ENCODE assay signal across 1 cellular context in genomic region chr18:40957533-40958070, GRCh38.
TF ChIP-seq lines count a peak whose summit lies in the region.

No MANE protein-coding gene starts in this region.

TF ChIP-seq in GM12878, 131 proteins besides CTCF, POLR2A, EP300 and RAD21 (continued from another document):
- TF ChIP-seq ZNF687 (IDR thresholded peaks at IDR 0.05) (no peak), ZSCAN29 (IDR thresholded peaks at IDR 0.05) (no peak), ZBED1 (IDR thresholded peaks at IDR 0.05; ENCODE audit: borderline replicate concordance) (no peak), CHD4 (IDR thresholded peaks at IDR 0.05) (no peak), PBX3 (IDR thresholded peaks at IDR 0.05; ENCODE audit: insufficient replicate concordance, low read depth, low read length) (no peak), ZNF274 (IDR thresholded peaks at IDR 0.05; ENCODE audit: insufficient read depth, insufficient read length) (no peak), HDAC6 (IDR thresholded peaks at IDR 0.05; ENCODE audit: unreplicated experiment) (no peak), ZBTB4 (CRISPR knock-in tag; IDR thresholded peaks at IDR 0.05) (no peak), HSF1 (IDR thresholded peaks at IDR 0.05; ENCODE audit: low read depth, low read length) (no peak), POLR2AphosphoS5 (IDR thresholded peaks at IDR 0.05; ENCODE audit: low read length) (no peak), ETV6 (conservative IDR thresholded peaks at IDR 0.05 in 1 of 2, IDR thresholded peaks at IDR 0.05 in 1 of 2; ENCODE audit: borderline replicate concordance in 1 of 2, low read depth in 1 of 2) (no peak), POU2F2 (IDR thresholded peaks at IDR 0.05; ENCODE audit: borderline replicate concordance, low read depth, low read length) (no peak), NRF1 (conservative IDR thresholded peaks at IDR 0.05; ENCODE audit: low read depth, low read length) (no peak)
- TF ChIP-seq, protein P1, sequence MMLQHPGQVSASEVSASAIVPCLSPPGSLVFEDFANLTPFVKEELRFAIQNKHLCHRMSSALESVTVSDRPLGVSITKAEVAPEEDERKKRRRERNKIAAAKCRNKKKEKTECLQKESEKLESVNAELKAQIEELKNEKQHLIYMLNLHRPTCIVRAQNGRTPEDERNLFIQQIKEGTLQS (IDR thresholded peaks at IDR 0.05; ENCODE audit: borderline replicate concordance, extremely low read depth, low read depth, low read length), result no peak
- TF ChIP-seq, protein P2, sequence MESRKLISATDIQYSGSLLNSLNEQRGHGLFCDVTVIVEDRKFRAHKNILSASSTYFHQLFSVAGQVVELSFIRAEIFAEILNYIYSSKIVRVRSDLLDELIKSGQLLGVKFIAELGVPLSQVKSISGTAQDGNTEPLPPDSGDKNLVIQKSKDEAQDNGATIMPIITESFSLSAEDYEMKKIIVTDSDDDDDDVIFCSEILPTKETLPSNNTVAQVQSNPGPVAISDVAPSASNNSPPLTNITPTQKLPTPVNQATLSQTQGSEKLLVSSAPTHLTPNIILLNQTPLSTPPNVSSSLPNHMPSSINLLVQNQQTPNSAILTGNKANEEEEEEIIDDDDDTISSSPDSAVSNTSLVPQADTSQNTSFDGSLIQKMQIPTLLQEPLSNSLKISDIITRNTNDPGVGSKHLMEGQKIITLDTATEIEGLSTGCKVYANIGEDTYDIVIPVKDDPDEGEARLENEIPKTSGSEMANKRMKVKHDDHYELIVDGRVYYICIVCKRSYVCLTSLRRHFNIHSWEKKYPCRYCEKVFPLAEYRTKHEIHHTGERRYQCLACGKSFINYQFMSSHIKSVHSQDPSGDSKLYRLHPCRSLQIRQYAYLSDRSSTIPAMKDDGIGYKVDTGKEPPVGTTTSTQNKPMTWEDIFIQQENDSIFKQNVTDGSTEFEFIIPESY (IDR thresholded peaks at IDR 0.05), result no peak
- TF ChIP-seq, protein P3, sequence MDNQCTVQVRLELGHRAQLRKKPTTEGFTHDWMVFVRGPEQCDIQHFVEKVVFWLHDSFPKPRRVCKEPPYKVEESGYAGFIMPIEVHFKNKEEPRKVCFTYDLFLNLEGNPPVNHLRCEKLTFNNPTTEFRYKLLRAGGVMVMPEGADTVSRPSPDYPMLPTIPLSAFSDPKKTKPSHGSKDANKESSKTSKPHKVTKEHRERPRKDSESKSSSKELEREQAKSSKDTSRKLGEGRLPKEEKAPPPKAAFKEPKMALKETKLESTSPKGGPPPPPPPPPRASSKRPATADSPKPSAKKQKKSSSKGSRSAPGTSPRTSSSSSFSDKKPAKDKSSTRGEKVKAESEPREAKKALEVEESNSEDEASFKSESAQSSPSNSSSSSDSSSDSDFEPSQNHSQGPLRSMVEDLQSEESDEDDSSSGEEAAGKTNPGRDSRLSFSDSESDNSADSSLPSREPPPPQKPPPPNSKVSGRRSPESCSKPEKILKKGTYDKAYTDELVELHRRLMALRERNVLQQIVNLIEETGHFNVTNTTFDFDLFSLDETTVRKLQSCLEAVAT (IDR thresholded peaks at IDR 0.05), result no peak
TF ChIP-seq in GM12878: peak in this region for 0.
